9 cellular contexts compared by ENCODE assay signal in the genomic region with DNA sequence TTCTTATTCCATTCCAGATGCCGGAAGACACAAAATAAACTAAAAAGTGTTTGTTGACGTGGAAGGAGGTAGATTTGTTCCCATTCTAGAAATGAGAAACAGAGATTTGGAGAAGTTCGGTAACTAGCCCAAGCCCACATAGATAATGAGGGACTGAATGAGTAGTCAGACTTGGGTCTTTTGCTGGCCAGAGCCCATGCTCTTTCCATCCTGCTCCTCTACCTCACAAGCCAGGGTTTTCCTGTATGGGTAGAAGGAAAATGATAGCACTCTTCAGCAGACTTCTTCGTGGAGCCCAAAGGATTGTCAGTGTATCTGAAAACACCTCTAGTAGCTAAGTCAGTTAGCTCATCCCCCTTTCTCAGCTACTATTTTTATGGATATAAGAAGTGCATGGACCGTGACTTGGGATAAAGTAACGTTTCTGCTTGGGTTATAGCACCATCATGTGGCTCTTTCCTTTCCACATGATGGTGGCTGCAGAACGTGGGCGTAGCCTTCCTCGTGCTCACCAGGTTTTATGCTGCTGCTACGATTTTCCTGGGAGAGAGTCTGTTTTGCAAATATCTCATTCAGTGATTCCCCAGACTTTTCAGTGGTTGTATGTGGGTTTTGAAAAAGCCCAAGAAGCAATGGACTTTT.
DNase-seq lines count a peak whose midpoint lies in the region; ATAC-seq and TF ChIP-seq lines count a peak whose summit lies in the region.
"Had no signal": no experiment of that assay in that cellular context is flagged by ENCODE, and none has a peak within 500 bp of the region (broad histone marks: within the 10 kb centered on the region; RNA-seq: fewer than 3 reads in every experiment).

No MANE protein-coding gene starts in this region.

- TF ChIP-seq POLR2A in GM18505 (IDR thresholded peaks at IDR 0.05; ENCODE audit: borderline replicate concordance, extremely low read depth, insufficient read depth, insufficient read length) = no peak

- TF ChIP-seq CTCF in LNCaP clone FGC (IDR thresholded peaks at IDR 0.05; ENCODE audit: control insufficient read depth, extremely low read depth, insufficient read depth) (peak; percentile 68), chondrocyte (IDR thresholded peaks at IDR 0.05) (peak; percentile 83)

- no peak overlapping the region for H3K27ac Mint-ChIP-seq in chondrocyte (ENCODE audit: unreplicated experiment)

- H3K4me3 Mint-ChIP-seq in chondrocyte (ENCODE audit: unreplicated experiment) = no peak overlapping the region

- peaks cover 18% of the 10 kb centered on the region for H3K4me1 Mint-ChIP-seq in chondrocyte (ENCODE audit: low read depth)

- H3K4me3 ChIP-seq in LNCaP clone FGC (ENCODE audit: low read depth, low read length) = no peak overlapping the region

- H3K9me3 Mint-ChIP-seq in chondrocyte (ENCODE audit: low read depth) = no peaks in the 10 kb centered on the region

- H3K36me3 Mint-ChIP-seq in chondrocyte (ENCODE audit: low read depth) = no peaks in the 10 kb centered on the region

- peak; percentile 61 for DNase-seq in Ammon's horn (ENCODE audit: low spot score)
- peak; percentile 11 for DNase-seq in LNCaP clone FGC (ENCODE audit: low read depth)
- DNase-seq in chondrocyte (ENCODE audit: low spot score) = no peak
- peak; percentile 70 to 74 for DNase-seq in lung microvascular endothelial cell (ENCODE audit: low read depth in 2 of 2)
- no peak for DNase-seq in globus pallidus (ENCODE audit: low spot score)
- no peak for DNase-seq in activated CD4-positive, alpha-beta T cell treated with anti-CD3 and anti-CD28 coated beads for 1 hour
- DNase-seq: activated CD4-positive, CD25-positive, alpha-beta regulatory T cell had no signal

- ATAC-seq in GM18505 (IDR thresholded peaks at IDR 0.05; ENCODE audit: unreplicated experiment) = no peak
- no peak for ATAC-seq in GM18517 (IDR thresholded peaks at IDR 0.05; ENCODE audit: unreplicated experiment)

- peaks cover 4% of the 10 kb centered on the region for H3K27me3 Mint-ChIP-seq in chondrocyte (ENCODE audit: low read depth)

Comparison
In these comparisons a context has a peak if more than half of its experiments do, and no peak if none do; other contexts are left out.
1. DNase-seq: peak in Ammon's horn (single experiment), LNCaP clone FGC (single experiment) and lung microvascular endothelial cell (2 of 2); none in chondrocyte (single experiment), globus pallidus (single experiment) and activated CD4-positive, alpha-beta T cell treated with anti-CD3 and anti-CD28 coated beads for 1 hour (single experiment).